In the genomic region with DNA sequence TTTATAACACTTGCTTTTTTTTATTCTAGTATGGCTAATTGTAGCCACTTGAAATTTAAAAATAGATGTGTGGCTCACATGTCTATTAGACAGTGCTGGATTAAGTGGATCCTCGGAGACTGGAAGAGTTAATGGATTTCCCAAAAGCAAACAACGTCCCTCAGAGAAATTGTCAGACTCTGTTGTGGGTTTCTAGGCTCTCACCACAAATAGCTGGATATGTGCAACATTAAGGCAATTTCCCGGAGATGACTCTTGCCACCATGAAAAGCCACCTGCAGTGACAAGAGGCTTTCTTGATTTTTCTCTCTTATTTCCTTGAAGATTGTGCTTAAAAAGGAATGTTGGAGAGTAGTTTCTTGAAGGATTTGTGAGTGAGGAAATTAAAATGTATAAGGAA, we compare ENCODE assay signal across 26 cellular contexts. TPM values are rescaled to one million over a fixed set of nuclear protein-coding genes. Genes with fewer than 3 reads are reported as not detected.
A peak's percentile ranks its signal among the peaks of the same experiment; 100 is the strongest.
DNase-seq lines count a peak whose midpoint lies in the region; ATAC-seq, FAIRE-seq and TF ChIP-seq lines count a peak whose summit lies in the region.
"Had no signal": no experiment of that assay in that cellular context is flagged by ENCODE, and none has a peak within 500 bp of the region (broad histone marks: within the 10 kb centered on the region; RNA-seq: fewer than 3 reads in every experiment).

No MANE protein-coding gene starts in this region.

- no peak for FAIRE-seq in small intestine (lab: Jason Lieb, UNC)
- FAIRE-seq: pancreas had no signal

- H3K27me3 Mint-ChIP-seq in nephron (ENCODE audit: low read depth), result no peaks in the 10 kb centered on the region
- H3K27me3 Mint-ChIP-seq in effector memory CD8-positive, alpha-beta T cell, result peaks cover 0 to 14% of the 10 kb centered on the region in 2 donors
- H3K27me3 Mint-ChIP-seq: activated CD4-positive, alpha-beta T cell treated with anti-CD3 and anti-CD28 coated beads, Interleukin-2, amount 10 ng/mL, durations not matched to agents 7 days and 5 days; IgD-negative memory B cell; T-helper 17 cell had no signal

- H3K36me3 ChIP-seq in small intestine (ENCODE audit: control insufficient read depth in 2 of 2, insufficient read depth in 2 of 2, low read length in 2 of 2), result no peaks in the 10 kb centered on the region
- H3K36me3 ChIP-seq: gastroesophageal sphincter, left lung, pancreas, Peyer's patch, right atrium auricular region, thyroid gland had no signal

- no peaks in the 10 kb centered on the region for H3K9me3 Mint-ChIP-seq in nephron
- H3K9me3 Mint-ChIP-seq in effector memory CD8-positive, alpha-beta T cell, result no peaks in the 10 kb centered on the region
- H3K9me3 Mint-ChIP-seq: activated CD4-positive, alpha-beta T cell treated with anti-CD3 and anti-CD28 coated beads, Interleukin-2, amount 10 ng/mL, durations not matched to agents 7 days and 5 days; activated naive CD4-positive, alpha-beta T cell treated with anti-CD3 and anti-CD28 coated beads for 36 hours; IgD-negative memory B cell; natural killer cell had no signal

- no peak overlapping the region for H3K4me3 ChIP-seq in small intestine (ENCODE audit: low read depth in 1 of 2, low read length in 2 of 2)
- H3K4me3 ChIP-seq: gastroesophageal sphincter, left lung, pancreas, Peyer's patch, right atrium auricular region, thyroid gland had no signal

- H3K36me3 Mint-ChIP-seq in nephron (ENCODE audit: low read depth), result no peaks in the 10 kb centered on the region
- H3K36me3 Mint-ChIP-seq in effector memory CD8-positive, alpha-beta T cell (ENCODE audit: insufficient read depth), result no peaks in the 10 kb centered on the region
- H3K36me3 Mint-ChIP-seq: activated CD8-positive, alpha-beta memory T cell treated with anti-CD3 and anti-CD28 coated beads, Interleukin-2, amount 10 ng/mL, durations not matched to agents 7 days and 5 days; natural killer cell had no signal

- ATAC-seq in effector memory CD8-positive, alpha-beta T cell (replicated peaks), result no peak
- ATAC-seq in HG03135 (IDR thresholded peaks at IDR 0.05; ENCODE audit: unreplicated experiment) (no peak), HG02970 (IDR thresholded peaks at IDR 0.05; ENCODE audit: low FRiP score, unreplicated experiment) (no peak)
- ATAC-seq: activated CD8-positive, alpha-beta memory T cell treated with anti-CD3 and anti-CD28 coated beads, Interleukin-2, amount 10 ng/mL, durations not matched to agents 7 days and 5 days; gastroesophageal sphincter; left lung; natural killer cell; T-helper 17 cell had no signal

- H3K27ac ChIP-seq in small intestine (ENCODE audit: low read depth in 1 of 2, low read length in 1 of 2), result no peak overlapping the region
- H3K27ac ChIP-seq: gastroesophageal sphincter, left lung, pancreas, Peyer's patch, right atrium auricular region, thyroid gland, VCaP had no signal

- no peaks in the 10 kb centered on the region for H3K27me3 ChIP-seq in small intestine (ENCODE audit: control insufficient read depth in 2 of 2, insufficient read depth in 2 of 2, low read length in 2 of 2)
- H3K27me3 ChIP-seq: gastroesophageal sphincter, left lung, pancreas, Peyer's patch, right atrium auricular region, thyroid gland had no signal

- peak overlapping the region in 2 of 3 experiments; percentile 49 to 86 for H3K27ac Mint-ChIP-seq in nephron
- no peak overlapping the region for H3K27ac Mint-ChIP-seq in effector memory CD8-positive, alpha-beta T cell
- H3K27ac Mint-ChIP-seq: activated CD4-positive, alpha-beta T cell treated with anti-CD3 and anti-CD28 coated beads, Interleukin-2, amount 10 ng/mL, durations not matched to agents 7 days and 5 days; activated CD8-positive, alpha-beta memory T cell treated with anti-CD3 and anti-CD28 coated beads, Interleukin-2, amount 10 ng/mL, durations not matched to agents 7 days and 5 days; activated naive CD4-positive, alpha-beta T cell treated with anti-CD3 and anti-CD28 coated beads for 36 hours; natural killer cell had no signal

- no peak overlapping the region for H3K4me3 Mint-ChIP-seq in nephron
- no peak overlapping the region for H3K4me3 Mint-ChIP-seq in effector memory CD8-positive, alpha-beta T cell
- H3K4me3 Mint-ChIP-seq: activated CD4-positive, alpha-beta T cell treated with anti-CD3 and anti-CD28 coated beads, Interleukin-2, amount 10 ng/mL, durations not matched to agents 7 days and 5 days; activated CD8-positive, alpha-beta memory T cell treated with anti-CD3 and anti-CD28 coated beads, Interleukin-2, amount 10 ng/mL, durations not matched to agents 7 days and 5 days; activated naive CD4-positive, alpha-beta T cell treated with anti-CD3 and anti-CD28 coated beads for 36 hours; IgD-negative memory B cell; natural killer cell; T-helper 17 cell had no signal

- TF ChIP-seq CTCF in nephron (IDR thresholded peaks at IDR 0.05; ENCODE audit: unreplicated experiment in 3 of 3), result no peak

- H3K4me1 Mint-ChIP-seq in nephron, result peaks cover 32% of the 10 kb centered on the region
- no peaks in the 10 kb centered on the region for H3K4me1 Mint-ChIP-seq in effector memory CD8-positive, alpha-beta T cell (ENCODE audit: low read depth in 2 of 2)
- H3K4me1 Mint-ChIP-seq: activated CD4-positive, alpha-beta T cell treated with anti-CD3 and anti-CD28 coated beads, Interleukin-2, amount 10 ng/mL, durations not matched to agents 7 days and 5 days; activated CD8-positive, alpha-beta memory T cell treated with anti-CD3 and anti-CD28 coated beads, Interleukin-2, amount 10 ng/mL, durations not matched to agents 7 days and 5 days; IgD-negative memory B cell; natural killer cell had no signal

- WGBS in small intestine, 3 donors, result 78 to 85% (median 79%) methylated on average over 3 of the region's 3 CpGs

- no peaks in the 10 kb centered on the region for H3K9me3 ChIP-seq in small intestine (ENCODE audit: control insufficient read depth, low read depth)
- H3K9me3 ChIP-seq: gastroesophageal sphincter, left lung, pancreas, Peyer's patch, right atrium auricular region, thyroid gland had no signal

- DNase-seq in NCI-H1092 (lab: John Stamatoyannopoulos, UW), result peak; percentile 42
- DNase-seq in NCI-H2107 treated with DMSO at 0.1 percent for 48 hours (lab: John Stamatoyannopoulos, UW; ENCODE audit: unreplicated experiment), result peak; percentile 38
- DNase-seq in SW480 (ENCODE audit: low spot score), result peak; percentile 64
- no peak for DNase-seq in effector memory CD8-positive, alpha-beta T cell
- DNase-seq in small intestine, result no peak
- DNase-seq: activated CD4-positive, alpha-beta T cell treated with anti-CD3 and anti-CD28 coated beads, Interleukin-2, amount 10 ng/mL, durations not matched to agents 7 days and 5 days; activated CD8-positive, alpha-beta memory T cell treated with anti-CD3 and anti-CD28 coated beads, Interleukin-2, amount 10 ng/mL, durations not matched to agents 7 days and 5 days; activated naive CD4-positive, alpha-beta T cell treated with anti-CD3 and anti-CD28 coated beads for 36 hours; amniotic stem cell; cortex of kidney; natural killer cell; NCI-H1694; pancreas; Peyer's patch; stimulated activated CD4-positive, alpha-beta T cell treated with anti-CD3 and anti-CD28 coated beads, Interleukin-4, amount 100 ng/mL, for 4 hours; stimulated activated naive CD4-positive, alpha-beta T cell treated with Interleukin-2 at 50 U/mL for 16 hours; T-helper 17 cell; thyroid gland had no signal

- peaks cover 0 to 4% of the 10 kb centered on the region in 2 donors for H3K4me1 ChIP-seq in small intestine (ENCODE audit: control insufficient read depth in 2 of 2, insufficient read depth in 1 of 2, low read depth in 1 of 2, low read length in 1 of 2)
- H3K4me1 ChIP-seq: left lung, pancreas, Peyer's patch, thyroid gland had no signal

RNA-seq across cellular contexts. Expression of a gene that starts 43.2 kb away (rescaled TPM):
- polyA plus RNA-seq in small intestine, result 10 to 100 TPM; 35.9 to 46.1 (median 42.4) TPM

RNA-seq across cellular contexts. Expression of a gene that starts 43.3 kb away (rescaled TPM):
- polyA plus RNA-seq in small intestine, result 10 to 100 TPM in 2 of 3 donors, 1 to 10 TPM in 1; 9.2 to 12.4 (median 12.4) TPM

Comparison
In these comparisons a context has a peak if more than half of its experiments do, and no peak if none do; other contexts are left out.
1. DNase-seq: peak in NCI-H1092 (single experiment), NCI-H2107 treated with DMSO at 0.1 percent for 48 hours (single experiment) and SW480 (single experiment); none in effector memory CD8-positive, alpha-beta T cell (0 of 3) and small intestine (single experiment).
2. H3K27ac Mint-ChIP-seq: peak in nephron (2 of 3); none in effector memory CD8-positive, alpha-beta T cell (0 of 2).